8 cellular contexts compared by ENCODE assay signal in the genomic region with DNA sequence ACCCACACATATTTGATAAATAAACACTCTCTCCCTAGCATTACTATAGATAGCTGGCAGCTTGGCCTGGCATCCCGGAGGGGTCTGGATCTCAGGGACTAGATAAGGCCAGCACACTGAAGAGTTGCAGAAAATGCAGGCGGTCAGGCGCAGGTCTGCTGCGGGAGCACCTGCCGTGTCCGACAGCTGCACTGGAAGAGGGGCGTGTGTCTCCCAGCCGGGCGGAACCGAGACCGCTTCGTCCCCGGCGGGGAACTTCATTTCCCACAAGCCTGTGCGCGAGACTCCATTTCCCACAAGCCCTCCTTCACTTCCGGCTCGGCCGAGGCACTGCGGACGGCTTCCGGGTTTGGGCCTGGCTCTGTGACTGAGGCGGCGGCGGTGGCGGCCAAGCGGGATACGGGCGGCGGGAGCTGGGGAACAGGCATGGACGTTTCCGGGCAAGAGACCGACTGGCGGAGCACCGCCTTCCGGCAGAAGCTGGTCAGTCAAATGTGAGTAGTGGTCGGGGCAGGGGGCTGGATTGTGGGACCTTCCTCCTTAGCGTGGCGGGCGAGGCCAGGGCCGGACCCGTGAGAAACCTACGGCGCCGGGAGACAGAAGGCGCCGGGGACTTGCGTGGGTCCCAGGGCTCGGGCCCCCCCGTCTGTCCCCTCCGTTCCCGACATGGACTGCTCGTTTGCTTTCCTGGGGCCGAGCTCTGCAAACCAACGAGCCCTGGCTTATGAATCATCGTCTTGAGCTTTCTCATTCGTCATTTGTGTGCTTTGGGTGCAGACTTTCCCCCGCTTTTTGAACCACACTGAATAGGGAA. TPM values are rescaled to one million over a fixed set of nuclear protein-coding genes. Genes with fewer than 3 reads are reported as not detected.
DNase-seq lines count a peak whose midpoint lies in the region; ATAC-seq and TF ChIP-seq lines count a peak whose summit lies in the region.

A gene with protein sequence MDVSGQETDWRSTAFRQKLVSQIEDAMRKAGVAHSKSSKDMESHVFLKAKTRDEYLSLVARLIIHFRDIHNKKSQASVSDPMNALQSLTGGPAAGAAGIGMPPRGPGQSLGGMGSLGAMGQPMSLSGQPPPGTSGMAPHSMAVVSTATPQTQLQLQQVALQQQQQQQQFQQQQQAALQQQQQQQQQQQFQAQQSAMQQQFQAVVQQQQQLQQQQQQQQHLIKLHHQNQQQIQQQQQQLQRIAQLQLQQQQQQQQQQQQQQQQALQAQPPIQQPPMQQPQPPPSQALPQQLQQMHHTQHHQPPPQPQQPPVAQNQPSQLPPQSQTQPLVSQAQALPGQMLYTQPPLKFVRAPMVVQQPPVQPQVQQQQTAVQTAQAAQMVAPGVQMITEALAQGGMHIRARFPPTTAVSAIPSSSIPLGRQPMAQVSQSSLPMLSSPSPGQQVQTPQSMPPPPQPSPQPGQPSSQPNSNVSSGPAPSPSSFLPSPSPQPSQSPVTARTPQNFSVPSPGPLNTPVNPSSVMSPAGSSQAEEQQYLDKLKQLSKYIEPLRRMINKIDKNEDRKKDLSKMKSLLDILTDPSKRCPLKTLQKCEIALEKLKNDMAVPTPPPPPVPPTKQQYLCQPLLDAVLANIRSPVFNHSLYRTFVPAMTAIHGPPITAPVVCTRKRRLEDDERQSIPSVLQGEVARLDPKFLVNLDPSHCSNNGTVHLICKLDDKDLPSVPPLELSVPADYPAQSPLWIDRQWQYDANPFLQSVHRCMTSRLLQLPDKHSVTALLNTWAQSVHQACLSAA (plus strand): TSS at position 358 of the 814 bp plus-strand sequence. CDS start 69 bp downstream, at position 427.

- H3K36me3 ChIP-seq in adipocyte (ENCODE audit: control insufficient read depth, insufficient read depth, low read length, severe bottlenecking) (no peaks in the 10 kb centered on the region), heart right ventricle (peaks cover 0 to 7% (median 0%) of the 10 kb centered on the region in 9 donors), upper lobe of left lung (no peaks in the 10 kb centered on the region)

- H3K27ac ChIP-seq in heart right ventricle (peak within 1 kb of the TSS; percentile 80 to 98 (median 94)), upper lobe of left lung (peak within 1 kb of the TSS; percentile 94 to 98 (median 98))

- peak within 1 kb of the TSS; percentile 100 for H3K9ac ChIP-seq in adipocyte (ENCODE audit: low read length)

- H3K9me3 ChIP-seq in adipocyte (ENCODE audit: control insufficient read depth, low read length), result no peaks in the 10 kb centered on the region
- no peaks in the 10 kb centered on the region for H3K9me3 ChIP-seq in heart right ventricle
- H3K9me3 ChIP-seq in upper lobe of left lung, result no peaks in the 10 kb centered on the region

- peak in 3 of 4 donors; percentile 77 to 91 (median 87) for TF ChIP-seq POLR2A in upper lobe of left lung (IDR thresholded peaks at IDR 0.05)

- H3K4me1 ChIP-seq in adipocyte (ENCODE audit: control insufficient read depth, insufficient read depth, low read length), result peaks cover 41% of the 10 kb centered on the region
- H3K4me1 ChIP-seq in heart right ventricle, result peaks cover 21 to 50% (median 42%) of the 10 kb centered on the region in 9 donors
- peaks cover 34 to 45% (median 44%) of the 10 kb centered on the region in 4 donors for H3K4me1 ChIP-seq in upper lobe of left lung

- DNase-seq in GM10266 (ENCODE audit: extremely low spot score) (peak; percentile 84), NCI-H128 (lab: John Stamatoyannopoulos, UW; ENCODE audit: unreplicated experiment) (peak; percentile 65), T follicular helper cell (ENCODE audit: low read depth) (peak; percentile 80), adipocyte (ENCODE audit: low read depth) (peak; percentile 97), heart right ventricle (peak; percentile 91 to 93), posterior cingulate gyrus (peak; percentile 84 to 98 (median 91)), upper lobe of left lung (peak; percentile 94 to 96)

- H3K4me3 ChIP-seq in adipocyte (ENCODE audit: low read length), result peak within 1 kb of the TSS; percentile 91
- H3K4me3 ChIP-seq in heart right ventricle, result peak within 1 kb of the TSS; percentile 72 to 98 (median 85)
- H3K4me3 ChIP-seq in upper lobe of left lung, result peak within 1 kb of the TSS; percentile 70 to 94 (median 80)

- 0 to 1% methylated on average over 58 of the region's 58 CpGs for WGBS in heart right ventricle, 2 donors
- 0 to 2% methylated on average over 26 to 56 of the region's 58 CpGs for WGBS in upper lobe of left lung, 2 donors

- peak in 1 of 4 donors; percentile 61 for TF ChIP-seq EP300 in upper lobe of left lung (IDR thresholded peaks at IDR 0.05)

- intact Hi-C loops in heart right ventricle (cut with DNase I) (loop anchor here in 5 of 10 donors (5.0 kb wide), 3 partner anchors 45 to 60 kb away; no protein-coding TSS in a partner anchor), posterior cingulate gyrus (cut with DNase I) (loop anchor here (5.0 kb wide), 1 partner anchor 55 kb away; no protein-coding TSS in a partner anchor)

- H3K27me3 ChIP-seq in adipocyte (replicated peaks; ENCODE audit: control insufficient read depth, insufficient read depth, low read length) (no peaks in the 10 kb centered on the region), heart right ventricle (no peaks in the 10 kb centered on the region), upper lobe of left lung (no peaks in the 10 kb centered on the region)

- no peak for TF ChIP-seq CTCF in GM10266 (IDR thresholded peaks at IDR 0.05; ENCODE audit: control insufficient read depth, insufficient read depth, low read depth, missing control alignments)
- TF ChIP-seq CTCF in heart right ventricle (IDR thresholded peaks at IDR 0.05), result no peak
- peak in 3 of 6 experiments; percentile 7 to 40 (median 10) for TF ChIP-seq CTCF in upper lobe of left lung (IDR thresholded peaks at IDR 0.05)

- ATAC-seq in HG02610 (IDR thresholded peaks at IDR 0.05; ENCODE audit: unreplicated experiment) (peak; percentile 61), heart right ventricle (peak; percentile 92 to 95 (median 93)), upper lobe of left lung (ENCODE audit: low FRiP score in 2 of 2) (peak; percentile 94 to 96)

RNA-seq across cellular contexts. Expression of the gene that starts here (rescaled TPM):
- 10 to 100 TPM; 35.6 to 66.8 (median 44.0) TPM for total RNA-seq in heart right ventricle
- 10 to 100 TPM; 33.8 to 40.8 TPM for polyA plus RNA-seq in heart right ventricle
- total RNA-seq in upper lobe of left lung, result 100 to 1,000 TPM in 4 of 6 donors, 10 to 100 TPM in 2; 64.2 to 170 (median 123) TPM

Comparison
In these comparisons a context has a peak if more than half of its experiments do, and no peak if none do; other contexts are left out.
1. Peak in every context shown above with its lines: DNase-seq, ATAC-seq, H3K4me3 ChIP-seq and H3K27ac ChIP-seq.